6 cellular contexts compared by ENCODE assay signal in the genomic region with DNA sequence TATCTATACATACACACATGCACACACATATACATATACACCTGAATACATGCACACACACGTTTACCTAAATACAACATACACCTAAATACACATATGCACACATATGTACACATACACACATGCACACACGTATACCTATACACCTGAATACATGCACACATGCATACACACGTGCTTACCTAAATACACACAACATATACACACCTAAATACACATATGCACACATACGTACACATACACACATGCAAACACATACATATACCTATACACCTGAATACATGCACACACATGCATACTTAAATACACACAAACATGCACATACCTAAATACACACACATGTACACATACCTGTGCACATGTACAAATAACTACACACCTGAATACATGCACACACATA.
"Had no signal": no experiment of that assay in that cellular context is flagged by ENCODE, and none has a peak within 500 bp of the region (broad histone marks: within the 10 kb centered on the region; RNA-seq: fewer than 3 reads in every experiment).

No MANE protein-coding gene starts in this region.

- H3K27me3 Mint-ChIP-seq: IgD-negative memory B cell had no signal

- H3K4me3 Mint-ChIP-seq: GM23338, IgD-negative memory B cell had no signal

- H2AFZ ChIP-seq: GM23338 had no signal

- H3K4me3 ChIP-seq: GM23338 had no signal

- DNase-seq: H9, HCEC 1CT had no signal

- H3K27ac Mint-ChIP-seq: GM23338, H9, IgD-negative memory B cell had no signal

- H3K36me3 Mint-ChIP-seq: IgD-negative memory B cell had no signal

- H3K4me1 Mint-ChIP-seq: IgD-negative memory B cell had no signal

- FAIRE-seq: H1, H54 had no signal

- H3K4me2 ChIP-seq: GM23338 had no signal

- ATAC-seq: GM23338 had no signal
